In genomic region chr1:26165126-26165892, GRCh38 we compare ENCODE assay signal across 1 cellular context.
TF ChIP-seq lines count a peak whose summit lies in the region.

No MANE protein-coding gene starts in this region.

TF ChIP-seq in H1, 55 proteins besides CTCF, POLR2A, EP300 and RAD21:
- TF ChIP-seq TAF1 (IDR thresholded peaks at IDR 0.05; ENCODE audit: low read depth, low read length) (no peak), KDM5A (IDR thresholded peaks at IDR 0.05; ENCODE audit: low read length) (no peak), JUN (IDR thresholded peaks at IDR 0.05; ENCODE audit: low read depth, low read length) (no peak), ATF3 (IDR thresholded peaks at IDR 0.05; ENCODE audit: insufficient read depth, low read depth, low read length) (no peak), CHD7 (IDR thresholded peaks at IDR 0.05; ENCODE audit: insufficient replicate concordance, low read length) (no peak), USF2 (IDR thresholded peaks at IDR 0.05; ENCODE audit: low read length) (no peak), POLR2AphosphoS5 (IDR thresholded peaks at IDR 0.05; ENCODE audit: low read depth, low read length) (no peak), JUND (IDR thresholded peaks at IDR 0.05; ENCODE audit: low read length) (no peak), GTF2F1 (IDR thresholded peaks at IDR 0.05; ENCODE audit: borderline replicate concordance, low read depth, low read length) (no peak), BACH1 (IDR thresholded peaks at IDR 0.05; ENCODE audit: low read length) (no peak), RXRA (IDR thresholded peaks at IDR 0.05; ENCODE audit: insufficient read depth, low read depth, low read length) (no peak), SIX5 (IDR thresholded peaks at IDR 0.05; ENCODE audit: low read depth, low read length) (no peak), TCF12 (IDR thresholded peaks at IDR 0.05; ENCODE audit: low read depth, low read length) (no peak), TEAD4 (IDR thresholded peaks at IDR 0.05; ENCODE audit: low read depth, low read length) (no peak), RFX5 (IDR thresholded peaks at IDR 0.05; ENCODE audit: borderline replicate concordance, low read depth, low read length) (no peak), SRF (IDR thresholded peaks at IDR 0.05; ENCODE audit: low read depth, low read length) (no peak)
